8 cellular contexts compared by ENCODE assay signal in the genomic region with DNA sequence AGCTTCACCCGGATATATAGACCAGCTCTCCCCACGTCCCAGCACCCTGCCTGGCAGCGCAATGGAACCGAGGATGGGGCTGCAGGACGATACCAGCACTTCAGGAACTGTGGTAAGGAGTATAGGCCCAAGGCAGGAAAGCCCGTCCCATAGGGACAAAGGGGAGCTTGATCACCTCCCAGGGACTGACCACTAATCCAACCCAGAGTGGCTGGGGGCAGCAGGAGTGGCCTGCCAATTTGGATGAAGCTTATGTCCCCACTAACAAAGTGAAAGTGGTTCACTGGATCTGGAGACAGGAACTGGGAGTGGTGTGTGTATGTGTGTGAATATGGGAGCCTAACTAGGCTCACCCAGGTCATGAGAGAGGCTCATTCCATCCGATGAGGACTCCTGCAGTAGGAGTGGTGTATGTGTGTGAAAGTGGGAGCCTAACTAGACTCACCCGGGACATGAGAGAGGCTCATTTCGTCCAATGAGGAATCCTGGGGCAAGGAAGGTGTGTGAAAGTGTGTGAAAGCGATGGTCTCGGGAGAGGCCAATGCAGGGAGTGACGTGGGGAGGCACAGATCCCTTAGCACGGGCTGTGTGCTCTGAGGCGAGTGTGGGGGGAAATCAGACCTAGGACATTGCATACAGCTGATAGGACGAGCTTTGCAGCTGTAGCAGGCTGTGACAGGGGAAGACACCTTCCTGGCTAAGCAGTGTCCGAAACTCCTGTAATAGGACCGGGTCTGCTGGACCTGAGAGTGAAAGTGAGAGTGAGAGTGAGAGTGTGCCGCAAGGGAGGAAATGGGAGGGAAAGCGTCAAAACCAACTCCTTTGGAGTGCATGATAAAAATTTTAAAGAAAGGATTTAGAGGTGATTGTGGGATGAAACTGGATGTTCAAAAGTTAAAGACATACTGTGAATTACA. TPM values are rescaled to one million over a fixed set of nuclear protein-coding genes. Genes with fewer than 3 reads are reported as not detected.
DNase-seq lines count a peak whose midpoint lies in the region; ATAC-seq, FAIRE-seq and TF ChIP-seq lines count a peak whose summit lies in the region.

No MANE protein-coding gene starts in this region.

- H3K9me3 ChIP-seq in gastroesophageal sphincter = no peaks in the 10 kb centered on the region

- peak overlapping the region; percentile 69 to 100 for H3K4me3 ChIP-seq in gastroesophageal sphincter

- FAIRE-seq in D721Med (lab: Jason Lieb, UNC) = no peak

- H3K36me3 ChIP-seq in gastroesophageal sphincter = no peaks in the 10 kb centered on the region

- peaks cover 11 to 40% (median 12%) of the 10 kb centered on the region in 3 donors for H3K4me1 ChIP-seq in gastroesophageal sphincter

- peak; percentile 33 for DNase-seq in AG20443 (ENCODE audit: low spot score)
- DNase-seq in NCI-H146 treated with DMSO at 0.1 percent for 48 hours (lab: John Stamatoyannopoulos, UW; ENCODE audit: unreplicated experiment) = peak; percentile 89
- peak; percentile 56 to 59 for DNase-seq in activated T-cell treated with anti-CD3 and anti-CD28 coated beads, Interleukin-2, amount 50 U/mL, for 48 hours
- peak; percentile 60 for DNase-seq in occipital lobe (lab: John Stamatoyannopoulos, UW)
- DNase-seq in D721Med (ENCODE audit: insufficient read length, low spot score) = no peak

- TF ChIP-seq POLR2A in GM18505 (IDR thresholded peaks at IDR 0.05; ENCODE audit: borderline replicate concordance, extremely low read depth, insufficient read depth, insufficient read length) (peak; percentile 47), gastroesophageal sphincter (IDR thresholded peaks at IDR 0.05) (peak in 1 of 2 donors; percentile 13)

- no peaks in the 10 kb centered on the region for H3K27me3 ChIP-seq in gastroesophageal sphincter

- ATAC-seq in GM18505 (IDR thresholded peaks at IDR 0.05; ENCODE audit: unreplicated experiment) (peak; percentile 92), HG02763 (IDR thresholded peaks at IDR 0.05; ENCODE audit: unreplicated experiment) (peak; percentile 78), gastroesophageal sphincter (peak; percentile 73)

- 0 to 6% methylated on average over 4 to 14 of the region's 19 CpGs for WGBS in gastroesophageal sphincter (ENCODE audit: low coverage in 1 of 2), 2 donors

- no peak for TF ChIP-seq EP300 in gastroesophageal sphincter (IDR thresholded peaks at IDR 0.05)

- no peak for TF ChIP-seq CTCF in gastroesophageal sphincter (IDR thresholded peaks at IDR 0.05)
- TF ChIP-seq CTCF in D721Med (IDR thresholded peaks at IDR 0.05; ENCODE audit: insufficient read depth, missing control alignments) = no peak

- H3K27ac ChIP-seq in gastroesophageal sphincter = peak overlapping the region; percentile 88 to 100 (median 92)

RNA-seq across cellular contexts. Expression of a gene that starts 25.7 kb away (rescaled TPM):
- 1 to 10 TPM in 2 of 4 donors, under 1 TPM in 2; 0.57 to 2.0 (median 0.97) TPM for total RNA-seq in gastroesophageal sphincter
- total RNA-seq in occipital lobe = not detected

RNA-seq across cellular contexts. Expression of a gene that starts 45.4 kb away (rescaled TPM):
- total RNA-seq in gastroesophageal sphincter (1 to 10 TPM in 1 of 4 donors, not detected in 3; 2.3 TPM), occipital lobe (not detected)

RNA-seq across cellular contexts. Expression of a gene that starts 56.2 kb away (rescaled TPM):
- total RNA-seq in gastroesophageal sphincter = not detected
- total RNA-seq in occipital lobe = 2.2 TPM

RNA-seq across cellular contexts. Expression of a gene that starts 56.5 kb away (rescaled TPM):
- under 1 TPM; 0.37 to 0.94 (median 0.70) TPM for total RNA-seq in gastroesophageal sphincter
- total RNA-seq in occipital lobe = 0.16 TPM
